In the genomic region with DNA sequence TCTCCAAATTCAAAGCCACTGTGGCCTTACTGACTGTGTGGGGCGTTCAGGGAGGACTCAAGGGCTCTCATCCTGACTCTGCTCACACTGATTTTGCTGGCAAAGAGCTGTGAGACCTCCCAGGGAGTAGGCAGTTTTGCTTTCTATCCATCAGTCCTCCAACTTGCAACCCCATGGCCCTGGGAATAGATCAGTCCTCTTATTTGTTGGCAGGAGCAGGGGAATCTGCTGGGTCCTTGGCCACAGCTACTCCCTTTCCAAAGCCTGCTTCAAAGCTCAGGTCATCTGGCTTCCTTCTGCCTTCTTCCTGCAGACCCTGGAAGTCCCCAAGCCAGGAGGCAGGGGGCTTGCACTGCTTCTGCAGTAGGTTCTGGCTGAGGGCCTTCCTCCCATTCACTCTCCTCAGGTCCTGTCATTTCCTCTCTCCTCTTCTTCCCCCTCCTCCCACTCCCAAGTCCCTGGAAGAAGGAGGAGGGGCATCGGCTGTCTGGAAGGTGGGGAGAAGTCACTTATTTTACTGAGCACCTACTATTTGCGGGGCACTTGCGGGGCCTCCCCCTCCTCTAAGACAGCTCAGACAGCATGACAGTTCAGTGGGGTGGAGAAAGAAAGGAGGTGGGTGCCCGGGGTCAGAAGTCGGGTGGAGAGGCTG, we compare ENCODE assay signal across 9 cellular contexts. TPM values are rescaled to one million over a fixed set of nuclear protein-coding genes. Genes with fewer than 3 reads are reported as not detected.
DNase-seq lines count a peak whose midpoint lies in the region; ATAC-seq and TF ChIP-seq lines count a peak whose summit lies in the region.
"Had no signal": no experiment of that assay in that cellular context is flagged by ENCODE, and none has a peak within 500 bp of the region (broad histone marks: within the 10 kb centered on the region; RNA-seq: fewer than 3 reads in every experiment).

No MANE protein-coding gene starts in this region.

- DNase-seq in DMS53 (lab: John Stamatoyannopoulos, UW) (peak; percentile 56), DMS53 treated with DMSO at 0.1 percent for 48 hours (lab: John Stamatoyannopoulos, UW; ENCODE audit: unreplicated experiment) (no peak), activated B cell treated with CpG ODN at 0.5 μM for 24 hours (no peak), iPS DF 6.9 (ENCODE audit: low read depth, low spot score) (no peak), HEK293T (ENCODE audit: extremely low spot score) (no peak), NCI-H2107 (lab: John Stamatoyannopoulos, UW) (no peak)
- DNase-seq in activated CD4-positive, alpha-beta T cell treated with anti-CD3 and anti-CD28 coated beads for 4 hours = no peak
- DNase-seq: NCI-H187 had no signal

- H3K4me3 ChIP-seq in iPS DF 6.9 (ENCODE audit: low read length) (peak overlapping the region; percentile 73; the same call in 1 of the 2 replicates), skin epidermis (peak overlapping the region; percentile 35 to 73 (median 57))

- no peak for ATAC-seq in activated B cell treated with CpG ODN at 0.5 μM for 24 hours (ENCODE audit: low read depth)

- peaks cover 44% of the 10 kb centered on the region for H3K27me3 Mint-ChIP-seq in activated B cell treated with CpG ODN at 0.5 μM for 24 hours

- intact Hi-C loops in activated B cell treated with CpG ODN at 0.5 μM for 24 hours (cut with micrococcal nuclease) = no loop called here

- no peaks in the 10 kb centered on the region for H3K36me3 Mint-ChIP-seq in activated B cell treated with CpG ODN at 0.5 μM for 24 hours (ENCODE audit: low read depth)

- H3K4me1 Mint-ChIP-seq in activated B cell treated with CpG ODN at 0.5 μM for 24 hours = peaks cover 28% of the 10 kb centered on the region

- no peak overlapping the region for H3K27ac Mint-ChIP-seq in activated B cell treated with CpG ODN at 0.5 μM for 24 hours

- peaks cover 7% of the 10 kb centered on the region; the same call in 1 of the 2 replicates for H3K27me3 ChIP-seq in iPS DF 6.9 (ENCODE audit: control insufficient read depth, insufficient read depth, low read length)

- H3K36me3 ChIP-seq in iPS DF 6.9 (ENCODE audit: control insufficient read depth, insufficient read depth, low read length) = no peaks in the 10 kb centered on the region

- no peak for TF ChIP-seq CTCF in activated B cell treated with CpG ODN at 0.5 μM for 24 hours (IDR thresholded peaks at IDR 0.05)

- peaks cover 2% of the 10 kb centered on the region for H3K9me3 Mint-ChIP-seq in activated B cell treated with CpG ODN at 0.5 μM for 24 hours

- no CpG with 5 or more reads among the region's 6 CpGs for WGBS in iPS DF 6.9 (ENCODE audit: insufficient coverage, insufficient read length)

- POLR2A ChIA-PET in activated B cell treated with CpG ODN at 0.5 μM for 24 hours (lab: Charles Lee) (no interaction called here), HEK293T (lab: Yijun Ruan, JAX) (no interaction called here)

- no peaks in the 10 kb centered on the region for H3K9me3 ChIP-seq in iPS DF 6.9 (ENCODE audit: control insufficient read depth, insufficient read depth, low read length)

- CTCF ChIA-PET in activated B cell treated with CpG ODN at 0.5 μM for 24 hours (lab: Charles Lee) (no interaction called here), HEK293T (lab: Yijun Ruan, JAX) (interaction anchor here (1.0 to 1.5 kb wide), 2 partner anchors 25 kb away, joined by 4 to 5 read pairs; no protein-coding TSS in a partner anchor)

- H3K4me3 Mint-ChIP-seq in activated B cell treated with CpG ODN at 0.5 μM for 24 hours = peak overlapping the region; percentile 76

- 0 out of 2 replicates have a peak, but pooled peaks cover 1% of the 10 kb centered on the region for H3K4me1 ChIP-seq in iPS DF 6.9 (ENCODE audit: control insufficient read depth, insufficient read depth, low read length)

- H3K27ac ChIP-seq in iPS DF 6.9 (ENCODE audit: low read length) (no peak overlapping the region), skin epidermis (peak overlapping the region in 20 of 21 experiments; percentile 13 to 91 (median 77))

TF ChIP-seq in HEK293T, 16 proteins besides CTCF, POLR2A, EP300 and RAD21:
- no peak for TF ChIP-seq SUZ12 (IDR thresholded peaks at IDR 0.05)
- TF ChIP-seq FOXK2 (IDR thresholded peaks at IDR 0.05) = no peak
- no peak for TF ChIP-seq ELF4 (IDR thresholded peaks at IDR 0.05)
- TF ChIP-seq SP1 (IDR thresholded peaks at IDR 0.05) = no peak
- TF ChIP-seq FOXA1 (IDR thresholded peaks at IDR 0.05) = no peak
- no peak for TF ChIP-seq ZNF384 (IDR thresholded peaks at IDR 0.05)
- TF ChIP-seq CTBP1 (IDR thresholded peaks at IDR 0.05; ENCODE audit: borderline replicate concordance) = no peak
- no peak for TF ChIP-seq BHLHE40 (IDR thresholded peaks at IDR 0.05; ENCODE audit: borderline replicate concordance)
- TF ChIP-seq, protein P1, sequence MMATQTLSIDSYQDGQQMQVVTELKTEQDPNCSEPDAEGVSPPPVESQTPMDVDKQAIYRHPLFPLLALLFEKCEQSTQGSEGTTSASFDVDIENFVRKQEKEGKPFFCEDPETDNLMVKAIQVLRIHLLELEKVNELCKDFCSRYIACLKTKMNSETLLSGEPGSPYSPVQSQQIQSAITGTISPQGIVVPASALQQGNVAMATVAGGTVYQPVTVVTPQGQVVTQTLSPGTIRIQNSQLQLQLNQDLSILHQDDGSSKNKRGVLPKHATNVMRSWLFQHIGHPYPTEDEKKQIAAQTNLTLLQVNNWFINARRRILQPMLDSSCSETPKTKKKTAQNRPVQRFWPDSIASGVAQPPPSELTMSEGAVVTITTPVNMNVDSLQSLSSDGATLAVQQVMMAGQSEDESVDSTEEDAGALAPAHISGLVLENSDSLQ (IDR thresholded peaks at IDR 0.05) = no peak
- no peak for TF ChIP-seq HDGF (IDR thresholded peaks at IDR 0.05; ENCODE audit: borderline replicate concordance)
- TF ChIP-seq TARDBP (IDR thresholded peaks at IDR 0.05) = no peak
- TF ChIP-seq FOXM1 (IDR thresholded peaks at IDR 0.05; ENCODE audit: borderline replicate concordance) = no peak
- TF ChIP-seq L3MBTL2 (conservative IDR thresholded peaks at IDR 0.05) = no peak
- no peak for TF ChIP-seq ARNT (IDR thresholded peaks at IDR 0.05)
TF ChIP-seq in HEK293T: peak in this region for 0.

RNA-seq across cellular contexts. Expression of a gene that starts 0.8 kb away (rescaled TPM):
- total RNA-seq in activated B cell treated with CpG ODN at 0.5 μM for 24 hours = 2.0 and 2.3 TPM in 2 replicates

RNA-seq across cellular contexts. Expression of a gene that starts 31.2 kb away (rescaled TPM):
- 29.0 and 29.5 TPM in 2 replicates for total RNA-seq in activated B cell treated with CpG ODN at 0.5 μM for 24 hours
